In the genomic region with DNA sequence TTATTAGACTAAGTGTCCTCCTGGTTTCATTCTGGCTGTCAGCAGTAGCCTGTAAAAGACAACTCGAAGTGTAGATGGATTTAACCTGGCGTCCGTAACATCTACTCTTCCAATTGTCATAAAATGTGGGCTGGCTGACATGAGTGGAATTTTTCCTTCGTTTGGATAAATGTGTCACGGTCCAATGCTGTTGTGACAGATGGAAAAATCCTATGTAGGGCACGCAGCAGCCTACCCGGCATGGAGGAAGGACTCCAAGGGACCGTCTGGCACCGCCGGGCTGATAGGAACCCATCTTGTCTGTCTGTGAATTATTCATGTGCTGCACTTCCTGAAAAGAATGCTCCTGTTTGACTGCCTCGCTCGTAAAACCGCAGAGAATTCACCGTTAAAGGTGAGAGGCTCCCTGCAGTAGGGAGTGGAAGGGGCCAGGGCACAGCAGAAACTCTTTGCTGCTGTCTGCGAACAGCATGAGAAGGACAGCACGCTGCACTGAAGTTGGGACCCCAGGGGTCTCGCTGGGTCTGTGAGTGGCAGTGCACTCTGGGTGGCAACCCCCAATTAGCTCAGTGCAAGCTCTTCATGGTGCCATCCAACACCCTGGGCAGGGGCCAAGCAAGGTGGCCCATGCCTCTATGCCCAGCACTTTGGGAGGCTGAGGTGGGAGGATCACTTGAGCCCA, we compare ENCODE assay signal across 8 cellular contexts. TPM values are rescaled to one million over a fixed set of nuclear protein-coding genes. Genes with fewer than 3 reads are reported as not detected.
A peak's percentile ranks its signal among the peaks of the same experiment; 100 is the strongest.
DNase-seq lines count a peak whose midpoint lies in the region; ATAC-seq, FAIRE-seq and TF ChIP-seq lines count a peak whose summit lies in the region.

No MANE protein-coding gene starts in this region.

- H3K4me2 ChIP-seq in A549 (no peak overlapping the region), keratinocyte (ENCODE audit: control insufficient read depth, extremely low read depth, insufficient read depth, low read depth, low read length) (no peak overlapping the region)

- peak overlapping the region; percentile 59 for H2AFZ ChIP-seq in keratinocyte (ENCODE audit: control insufficient read depth, low read length)

- DNase-seq in A549 (ENCODE audit: low read depth in 1 of 2, low spot score in 1 of 2) (peak in 1 of 2 experiments; percentile 50), NCI-H526 treated with DMSO at 0.1 percent for 48 hours (lab: John Stamatoyannopoulos, UW) (peak; percentile 94), keratinocyte (ENCODE audit: low read depth, low spot score) (no peak), EL (no peak)
- peak; percentile 24 to 37 for DNase-seq in stimulated activated CD8-positive, alpha-beta memory T cell treated with anti-CD3 and anti-CD28 coated beads, Interleukin-2, amount 100 ng/mL, for 1 hour (ENCODE audit: low read depth in 2 of 2)

- TF ChIP-seq EP300 in A549 (IDR thresholded peaks at IDR 0.05), result no peak

- CTCF ChIA-PET in A549 (lab: Yijun Ruan, JAX), result interaction anchor here (0.6 to 1.6 kb wide), 2 partner anchors 19 to 31 kb away, joined by 3 read pairs; no protein-coding TSS in a partner anchor

- peaks cover 0 to 1% of the 10 kb centered on the region in 2 experiments for H3K36me3 ChIP-seq in keratinocyte (ENCODE audit: control insufficient read depth in 2 of 2, extremely low read depth in 1 of 2, insufficient read depth in 2 of 2, low read length in 2 of 2)

- no peak for TF ChIP-seq RAD21 in A549 (conservative IDR thresholded peaks at IDR 0.05 in 1 of 2, IDR thresholded peaks at IDR 0.05 in 1 of 2)

- TF ChIP-seq CTCF in A549 (IDR thresholded peaks at IDR 0.05) (no peak), keratinocyte (optimal IDR thresholded peaks at IDR 0.05 in 1 of 3, IDR thresholded peaks at IDR 0.05 in 1 of 3, conservative IDR thresholded peaks at IDR 0.05 in 1 of 3; ENCODE audit: extremely low read depth in 1 of 3, insufficient read depth in 2 of 3, low read length in 3 of 3) (no peak)

- H3K9me3 ChIP-seq in A549, result no peaks in the 10 kb centered on the region
- H3K9me3 ChIP-seq in keratinocyte (ENCODE audit: control insufficient read depth, low read depth, low read length), result no peaks in the 10 kb centered on the region

- H3K4me1 Mint-ChIP-seq in activated T-helper 17 cell treated with anti-CD3 and anti-CD28 coated beads, Interleukin-2, amount 50 U/mL, for 72 hours, result peaks cover 26% of the 10 kb centered on the region

- dilution Hi-C loops in keratinocyte (cut with MboI; ENCODE audit: extremely low pct_ligation_motif_present, low sequenced_read_pairs), result no loop called here

- H3K79me2 ChIP-seq in keratinocyte (ENCODE audit: control insufficient read depth, insufficient read depth, low read length), result no peaks in the 10 kb centered on the region

- TF ChIP-seq POLR2A in A549 (IDR thresholded peaks at IDR 0.05; ENCODE audit: low read length) (no peak), GM19099 (IDR thresholded peaks at IDR 0.05; ENCODE audit: extremely low read depth, insufficient read length, low read depth) (peak; percentile 58)

- POLR2A ChIA-PET in A549 (lab: Yijun Ruan, JAX), result no interaction called here

- H3K36me3 Mint-ChIP-seq in activated T-helper 17 cell treated with anti-CD3 and anti-CD28 coated beads, Interleukin-2, amount 50 U/mL, for 72 hours (ENCODE audit: low read depth), result peaks cover 42% of the 10 kb centered on the region

- FAIRE-seq in A549 (lab: Jason Lieb, UNC) (no peak), keratinocyte (lab: Jason Lieb, UNC) (no peak)

- ATAC-seq in A549, result peak; percentile 7 to 16; a peak in 3 of 6 replicates
- ATAC-seq in activated T-helper 17 cell treated with anti-CD3 and anti-CD28 coated beads, Interleukin-2, amount 50 U/mL, for 72 hours (replicated peaks), result peak; percentile 56
- ATAC-seq in GM21423 (IDR thresholded peaks at IDR 0.05; ENCODE audit: unreplicated experiment), result no peak

- H3K9me3 Mint-ChIP-seq in activated T-helper 17 cell treated with anti-CD3 and anti-CD28 coated beads, Interleukin-2, amount 50 U/mL, for 72 hours, result no peaks in the 10 kb centered on the region

- no peak overlapping the region for H3K4me3 ChIP-seq in A549
- H3K4me3 ChIP-seq in keratinocyte (ENCODE audit: control insufficient read depth in 2 of 3, extremely low read depth in 1 of 3, insufficient read depth in 2 of 3, low read depth in 1 of 3, low read length in 3 of 3), result no peak overlapping the region

- 67% methylated on average over 17 of the region's 17 CpGs for WGBS in A549 (ENCODE audit: missing lambda C conversion rate)

- no peak overlapping the region for H3K9ac ChIP-seq in keratinocyte (ENCODE audit: control insufficient read depth, extremely low read depth, insufficient read depth, low read length)

- peak overlapping the region in 1 of 2 experiments; percentile 98; a peak in 2 of 6 replicates for H3K27ac ChIP-seq in A549
- H3K27ac ChIP-seq in keratinocyte (ENCODE audit: control insufficient read depth, insufficient read depth, low read length), result no peak overlapping the region

- H3K4me1 ChIP-seq in A549 (peaks cover 30% of the 10 kb centered on the region), keratinocyte (ENCODE audit: control insufficient read depth, extremely low read depth, insufficient read depth, low read length) (peaks cover 13% of the 10 kb centered on the region)

- peak overlapping the region; percentile 64 for H3K4me3 Mint-ChIP-seq in activated T-helper 17 cell treated with anti-CD3 and anti-CD28 coated beads, Interleukin-2, amount 50 U/mL, for 72 hours

- peak overlapping the region; percentile 85 for H3K27ac Mint-ChIP-seq in activated T-helper 17 cell treated with anti-CD3 and anti-CD28 coated beads, Interleukin-2, amount 50 U/mL, for 72 hours

- peaks cover 3% of the 10 kb centered on the region for H3K27me3 ChIP-seq in keratinocyte (ENCODE audit: control insufficient read depth, extremely low read depth, insufficient read depth, low read length)

- H3K9me1 ChIP-seq in keratinocyte (ENCODE audit: control insufficient read depth, extremely low read depth, insufficient read depth, low read length), result no peaks in the 10 kb centered on the region

- no peaks in the 10 kb centered on the region for H3K27me3 Mint-ChIP-seq in activated T-helper 17 cell treated with anti-CD3 and anti-CD28 coated beads, Interleukin-2, amount 50 U/mL, for 72 hours

- no peaks in the 10 kb centered on the region for H4K20me1 ChIP-seq in keratinocyte (ENCODE audit: control insufficient read depth, extremely low read depth, insufficient read depth, low read length)

RNA-seq across cellular contexts. Expression of a gene that starts 1.6 kb away (rescaled TPM):
- polyA plus RNA-seq in A549 (2011; rRNA removed) (12.8 and 14.6 TPM in 2 replicates), A549 (2017; fragmentation: RNase III; extraction: RNeasy Plus Mini Kit Qiagen cat#74134 plus additional on column Dnase treatment) (17.3 to 22.1 TPM (median 21.8 TPM) in 3 replicates), keratinocyte (2.0 to 4.3 TPM (median 4.1 TPM) in 3 replicates)
- 28.6 and 38.2 TPM in 2 replicates for polyA plus RNA-seq in A549 (2012; cell fraction: cytosol; rRNA removed)
- polyA plus RNA-seq in A549 (2012; cell fraction: nucleus; rRNA removed), result 19.0 and 23.7 TPM in 2 replicates
- 14.6 and 16.9 TPM in 2 replicates for polyA minus RNA-seq in A549 (2011; rRNA and poly(A)+ RNA removed)
- total RNA-seq in activated T-helper 17 cell treated with anti-CD3 and anti-CD28 coated beads, Interleukin-2, amount 50 U/mL, for 72 hours, result 10 to 100 TPM; 30.4 to 54.9 TPM
- polyA plus RNA-seq in keratinocyte (2011; ENCODE audit: low read depth), result 0.29 TPM
- 2.7 and 7.3 TPM in 2 replicates for polyA plus RNA-seq in keratinocyte (2011; cell fraction: cytosol; rRNA removed)
- polyA plus RNA-seq in keratinocyte (2011; cell fraction: nucleus; rRNA removed), result 3.5 and 6.1 TPM in 2 replicates
- polyA plus RNA-seq in keratinocyte (2012; ENCODE audit: low replicate concordance), result 1.0 and 5.5 TPM in 2 replicates
- polyA minus RNA-seq in keratinocyte, result 5.2 to 12.2 TPM (median 9.4 TPM) in 3 replicates
- polyA minus RNA-seq in keratinocyte (2011; cell fraction: cytosol; rRNA and poly(A)+ RNA removed), result 10.0 TPM
- polyA minus RNA-seq in keratinocyte (2011; cell fraction: nucleus; rRNA and poly(A)+ RNA removed), result 2.8 and 9.5 TPM in 2 replicates

RNA-seq across cellular contexts. Expression of a gene that starts 32.9 kb away (rescaled TPM):
- 3.1 and 4.0 TPM in 2 replicates for polyA plus RNA-seq in A549 (2011; rRNA removed)
- 8.9 and 11.9 TPM in 2 replicates for polyA plus RNA-seq in A549 (2012; cell fraction: cytosol; rRNA removed)
- polyA plus RNA-seq in A549 (2012; cell fraction: nucleus; rRNA removed), result 6.6 and 7.0 TPM in 2 replicates
- polyA plus RNA-seq in A549 (2017; fragmentation: RNase III; extraction: RNeasy Plus Mini Kit Qiagen cat#74134 plus additional on column Dnase treatment), result 7.9 to 8.8 TPM (median 8.2 TPM) in 3 replicates
- 2.3 and 2.5 TPM in 2 replicates for polyA minus RNA-seq in A549 (2011; rRNA and poly(A)+ RNA removed)
- total RNA-seq in activated T-helper 17 cell treated with anti-CD3 and anti-CD28 coated beads, Interleukin-2, amount 50 U/mL, for 72 hours, result 1 to 10 TPM; 9.0 to 9.2 TPM
- 3.1 to 5.5 TPM (median 3.7 TPM) in 3 replicates for polyA plus RNA-seq in keratinocyte
- polyA plus RNA-seq in keratinocyte (2011; ENCODE audit: low read depth), result 2.8 TPM
- polyA plus RNA-seq in keratinocyte (2011; cell fraction: cytosol; rRNA removed), result 1.8 and 5.1 TPM in 2 replicates
- polyA plus RNA-seq in keratinocyte (2011; cell fraction: nucleus; rRNA removed), result 3.2 and 4.4 TPM in 2 replicates
- 3.7 and 6.4 TPM in 2 replicates for polyA plus RNA-seq in keratinocyte (2012; ENCODE audit: low replicate concordance)
- polyA minus RNA-seq in keratinocyte, result 0.96 to 2.8 TPM (median 1.3 TPM) in 3 replicates
- 5.2 TPM for polyA minus RNA-seq in keratinocyte (2011; cell fraction: cytosol; rRNA and poly(A)+ RNA removed)
- 1.4 and 2.8 TPM in 2 replicates for polyA minus RNA-seq in keratinocyte (2011; cell fraction: nucleus; rRNA and poly(A)+ RNA removed)

RNA-seq across cellular contexts. Expression of a gene that starts 33.0 kb away (rescaled TPM):
- polyA plus RNA-seq in A549 (2011; rRNA removed) (10.7 and 14.9 TPM in 2 replicates), A549 (2017; fragmentation: RNase III; extraction: RNeasy Plus Mini Kit Qiagen cat#74134 plus additional on column Dnase treatment) (26.3 to 28.7 TPM (median 28.1 TPM) in 3 replicates), keratinocyte (11.3 to 15.3 TPM (median 14.4 TPM) in 3 replicates)
- 28.4 and 34.9 TPM in 2 replicates for polyA plus RNA-seq in A549 (2012; cell fraction: cytosol; rRNA removed)
- polyA plus RNA-seq in A549 (2012; cell fraction: nucleus; rRNA removed), result 50.8 and 67.2 TPM in 2 replicates
- 17.9 TPM in 2 replicates for polyA minus RNA-seq in A549 (2011; rRNA and poly(A)+ RNA removed)
- total RNA-seq in activated T-helper 17 cell treated with anti-CD3 and anti-CD28 coated beads, Interleukin-2, amount 50 U/mL, for 72 hours, result 10 to 100 TPM; 14.8 to 20.6 TPM
- polyA plus RNA-seq in keratinocyte (2011; ENCODE audit: low read depth), result 3.3 TPM
- polyA plus RNA-seq in keratinocyte (2011; cell fraction: cytosol; rRNA removed), result 7.2 and 14.5 TPM in 2 replicates
- polyA plus RNA-seq in keratinocyte (2011; cell fraction: nucleus; rRNA removed), result 14.4 and 19.5 TPM in 2 replicates
- polyA plus RNA-seq in keratinocyte (2012; ENCODE audit: low replicate concordance), result 8.4 and 15.8 TPM in 2 replicates
- 9.0 to 13.0 TPM (median 11.7 TPM) in 3 replicates for polyA minus RNA-seq in keratinocyte
- polyA minus RNA-seq in keratinocyte (2011; cell fraction: cytosol; rRNA and poly(A)+ RNA removed), result 27.8 TPM
- 12.2 and 15.0 TPM in 2 replicates for polyA minus RNA-seq in keratinocyte (2011; cell fraction: nucleus; rRNA and poly(A)+ RNA removed)

RNA-seq across cellular contexts. Expression of a gene that starts 35.6 kb away (rescaled TPM):
- 11.5 and 15.4 TPM in 2 replicates for polyA plus RNA-seq in A549 (2011; rRNA removed)
- 17.0 and 17.6 TPM in 2 replicates for polyA plus RNA-seq in A549 (2012; cell fraction: cytosol; rRNA removed)
- polyA plus RNA-seq in A549 (2012; cell fraction: nucleus; rRNA removed), result 35.6 and 40.7 TPM in 2 replicates
- polyA plus RNA-seq in A549 (2017; fragmentation: RNase III; extraction: RNeasy Plus Mini Kit Qiagen cat#74134 plus additional on column Dnase treatment), result 21.3 to 25.6 TPM (median 24.1 TPM) in 3 replicates
- polyA minus RNA-seq in A549 (2011; rRNA and poly(A)+ RNA removed), result 4.3 and 4.7 TPM in 2 replicates
- total RNA-seq in activated T-helper 17 cell treated with anti-CD3 and anti-CD28 coated beads, Interleukin-2, amount 50 U/mL, for 72 hours, result 10 to 100 TPM; 41.7 to 76.6 TPM
- polyA plus RNA-seq in keratinocyte, result 12.5 to 16.1 TPM (median 12.9 TPM) in 3 replicates
- polyA plus RNA-seq in keratinocyte (2011; ENCODE audit: low read depth), result 36.8 TPM
- 4.7 and 6.4 TPM in 2 replicates for polyA plus RNA-seq in keratinocyte (2011; cell fraction: cytosol; rRNA removed)
- polyA plus RNA-seq in keratinocyte (2011; cell fraction: nucleus; rRNA removed), result 62.4 and 69.4 TPM in 2 replicates
- 12.4 and 14.7 TPM in 2 replicates for polyA plus RNA-seq in keratinocyte (2012; ENCODE audit: low replicate concordance)
- polyA minus RNA-seq in keratinocyte, result 2.5 to 3.5 TPM (median 2.7 TPM) in 3 replicates
- 6.1 TPM for polyA minus RNA-seq in keratinocyte (2011; cell fraction: cytosol; rRNA and poly(A)+ RNA removed)
- 8.3 and 8.8 TPM in 2 replicates for polyA minus RNA-seq in keratinocyte (2011; cell fraction: nucleus; rRNA and poly(A)+ RNA removed)

RNA-seq across cellular contexts. Expression of a gene that starts 47.0 kb away (rescaled TPM):
- polyA plus RNA-seq in A549 (2011; rRNA removed), result 70.5 and 99.0 TPM in 2 replicates
- polyA plus RNA-seq in A549 (2012; cell fraction: cytosol; rRNA removed), result 189 and 192 TPM in 2 replicates
- 60.3 and 62.3 TPM in 2 replicates for polyA plus RNA-seq in A549 (2012; cell fraction: nucleus; rRNA removed)
- 101 to 107 TPM (median 104 TPM) in 3 replicates for polyA plus RNA-seq in A549 (2017; fragmentation: RNase III; extraction: RNeasy Plus Mini Kit Qiagen cat#74134 plus additional on column Dnase treatment)
- polyA minus RNA-seq in A549 (2011; rRNA and poly(A)+ RNA removed), result 25.1 and 34.7 TPM in 2 replicates
- total RNA-seq in activated T-helper 17 cell treated with anti-CD3 and anti-CD28 coated beads, Interleukin-2, amount 50 U/mL, for 72 hours, result 10 to 100 TPM; 63.5 to 74.2 TPM
- 65.0 to 71.8 TPM (median 65.9 TPM) in 3 replicates for polyA plus RNA-seq in keratinocyte
- polyA plus RNA-seq in keratinocyte (2011; ENCODE audit: low read depth), result 10.9 TPM
- polyA plus RNA-seq in keratinocyte (2011; cell fraction: cytosol; rRNA removed), result 35.1 and 53.4 TPM in 2 replicates
- polyA plus RNA-seq in keratinocyte (2011; cell fraction: nucleus; rRNA removed), result 13.7 and 14.4 TPM in 2 replicates
- polyA plus RNA-seq in keratinocyte (2012; ENCODE audit: low replicate concordance), result 68.8 and 71.3 TPM in 2 replicates
- 13.8 to 24.2 TPM (median 18.9 TPM) in 3 replicates for polyA minus RNA-seq in keratinocyte
- polyA minus RNA-seq in keratinocyte (2011; cell fraction: cytosol; rRNA and poly(A)+ RNA removed), result 18.8 TPM
- polyA minus RNA-seq in keratinocyte (2011; cell fraction: nucleus; rRNA and poly(A)+ RNA removed), result 10.2 and 17.0 TPM in 2 replicates

Comparison
In these comparisons a context has a peak if more than half of its experiments do, and no peak if none do; other contexts are left out.
1. DNase-seq: peak in NCI-H526 treated with DMSO at 0.1 percent for 48 hours (single experiment) and stimulated activated CD8-positive, alpha-beta memory T cell treated with anti-CD3 and anti-CD28 coated beads, Interleukin-2, amount 100 ng/mL, for 1 hour (2 of 2); none in keratinocyte (single experiment) and EL (single experiment).